Comparison of ENCODE assay signal across 1 cellular context in genomic region chr3:53274938-53275666, GRCh38.
TF ChIP-seq lines count a peak whose summit lies in the region.

No MANE protein-coding gene starts in this region.

TF ChIP-seq in K562, 482 proteins besides CTCF, POLR2A, EP300 and RAD21 (continued from another document):
- TF ChIP-seq AFF1 (IDR thresholded peaks at IDR 0.05; ENCODE audit: low read depth in 1 of 2, partially characterized antibody in 2 of 2): peak in 1 of 2 experiments; percentile 82
